1 cellular context compared by ENCODE assay signal in the genomic region with DNA sequence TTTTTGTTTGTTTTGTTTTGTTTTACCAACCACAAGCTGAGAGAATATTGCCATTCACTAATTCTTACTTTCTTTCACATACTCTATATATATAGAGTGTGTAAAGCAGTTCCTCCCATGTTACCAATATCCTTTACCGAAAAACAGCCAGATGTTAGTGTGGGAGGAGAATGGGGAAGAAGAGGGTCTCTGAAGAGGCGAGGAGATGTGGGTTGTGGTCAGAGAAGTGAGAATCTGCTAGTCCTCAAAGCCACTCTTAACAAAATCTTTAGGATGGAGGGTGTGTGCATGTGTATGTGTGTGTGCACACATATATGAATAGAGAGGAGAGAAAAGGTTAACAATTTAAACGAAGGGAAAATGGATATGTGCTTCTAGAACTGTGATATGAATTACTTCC.
TF ChIP-seq lines count a peak whose summit lies in the region.

No MANE protein-coding gene starts in this region.

TF ChIP-seq in H1, 55 proteins besides CTCF, POLR2A, EP300 and RAD21 (continued from another document):
- TF ChIP-seq, protein P1, sequence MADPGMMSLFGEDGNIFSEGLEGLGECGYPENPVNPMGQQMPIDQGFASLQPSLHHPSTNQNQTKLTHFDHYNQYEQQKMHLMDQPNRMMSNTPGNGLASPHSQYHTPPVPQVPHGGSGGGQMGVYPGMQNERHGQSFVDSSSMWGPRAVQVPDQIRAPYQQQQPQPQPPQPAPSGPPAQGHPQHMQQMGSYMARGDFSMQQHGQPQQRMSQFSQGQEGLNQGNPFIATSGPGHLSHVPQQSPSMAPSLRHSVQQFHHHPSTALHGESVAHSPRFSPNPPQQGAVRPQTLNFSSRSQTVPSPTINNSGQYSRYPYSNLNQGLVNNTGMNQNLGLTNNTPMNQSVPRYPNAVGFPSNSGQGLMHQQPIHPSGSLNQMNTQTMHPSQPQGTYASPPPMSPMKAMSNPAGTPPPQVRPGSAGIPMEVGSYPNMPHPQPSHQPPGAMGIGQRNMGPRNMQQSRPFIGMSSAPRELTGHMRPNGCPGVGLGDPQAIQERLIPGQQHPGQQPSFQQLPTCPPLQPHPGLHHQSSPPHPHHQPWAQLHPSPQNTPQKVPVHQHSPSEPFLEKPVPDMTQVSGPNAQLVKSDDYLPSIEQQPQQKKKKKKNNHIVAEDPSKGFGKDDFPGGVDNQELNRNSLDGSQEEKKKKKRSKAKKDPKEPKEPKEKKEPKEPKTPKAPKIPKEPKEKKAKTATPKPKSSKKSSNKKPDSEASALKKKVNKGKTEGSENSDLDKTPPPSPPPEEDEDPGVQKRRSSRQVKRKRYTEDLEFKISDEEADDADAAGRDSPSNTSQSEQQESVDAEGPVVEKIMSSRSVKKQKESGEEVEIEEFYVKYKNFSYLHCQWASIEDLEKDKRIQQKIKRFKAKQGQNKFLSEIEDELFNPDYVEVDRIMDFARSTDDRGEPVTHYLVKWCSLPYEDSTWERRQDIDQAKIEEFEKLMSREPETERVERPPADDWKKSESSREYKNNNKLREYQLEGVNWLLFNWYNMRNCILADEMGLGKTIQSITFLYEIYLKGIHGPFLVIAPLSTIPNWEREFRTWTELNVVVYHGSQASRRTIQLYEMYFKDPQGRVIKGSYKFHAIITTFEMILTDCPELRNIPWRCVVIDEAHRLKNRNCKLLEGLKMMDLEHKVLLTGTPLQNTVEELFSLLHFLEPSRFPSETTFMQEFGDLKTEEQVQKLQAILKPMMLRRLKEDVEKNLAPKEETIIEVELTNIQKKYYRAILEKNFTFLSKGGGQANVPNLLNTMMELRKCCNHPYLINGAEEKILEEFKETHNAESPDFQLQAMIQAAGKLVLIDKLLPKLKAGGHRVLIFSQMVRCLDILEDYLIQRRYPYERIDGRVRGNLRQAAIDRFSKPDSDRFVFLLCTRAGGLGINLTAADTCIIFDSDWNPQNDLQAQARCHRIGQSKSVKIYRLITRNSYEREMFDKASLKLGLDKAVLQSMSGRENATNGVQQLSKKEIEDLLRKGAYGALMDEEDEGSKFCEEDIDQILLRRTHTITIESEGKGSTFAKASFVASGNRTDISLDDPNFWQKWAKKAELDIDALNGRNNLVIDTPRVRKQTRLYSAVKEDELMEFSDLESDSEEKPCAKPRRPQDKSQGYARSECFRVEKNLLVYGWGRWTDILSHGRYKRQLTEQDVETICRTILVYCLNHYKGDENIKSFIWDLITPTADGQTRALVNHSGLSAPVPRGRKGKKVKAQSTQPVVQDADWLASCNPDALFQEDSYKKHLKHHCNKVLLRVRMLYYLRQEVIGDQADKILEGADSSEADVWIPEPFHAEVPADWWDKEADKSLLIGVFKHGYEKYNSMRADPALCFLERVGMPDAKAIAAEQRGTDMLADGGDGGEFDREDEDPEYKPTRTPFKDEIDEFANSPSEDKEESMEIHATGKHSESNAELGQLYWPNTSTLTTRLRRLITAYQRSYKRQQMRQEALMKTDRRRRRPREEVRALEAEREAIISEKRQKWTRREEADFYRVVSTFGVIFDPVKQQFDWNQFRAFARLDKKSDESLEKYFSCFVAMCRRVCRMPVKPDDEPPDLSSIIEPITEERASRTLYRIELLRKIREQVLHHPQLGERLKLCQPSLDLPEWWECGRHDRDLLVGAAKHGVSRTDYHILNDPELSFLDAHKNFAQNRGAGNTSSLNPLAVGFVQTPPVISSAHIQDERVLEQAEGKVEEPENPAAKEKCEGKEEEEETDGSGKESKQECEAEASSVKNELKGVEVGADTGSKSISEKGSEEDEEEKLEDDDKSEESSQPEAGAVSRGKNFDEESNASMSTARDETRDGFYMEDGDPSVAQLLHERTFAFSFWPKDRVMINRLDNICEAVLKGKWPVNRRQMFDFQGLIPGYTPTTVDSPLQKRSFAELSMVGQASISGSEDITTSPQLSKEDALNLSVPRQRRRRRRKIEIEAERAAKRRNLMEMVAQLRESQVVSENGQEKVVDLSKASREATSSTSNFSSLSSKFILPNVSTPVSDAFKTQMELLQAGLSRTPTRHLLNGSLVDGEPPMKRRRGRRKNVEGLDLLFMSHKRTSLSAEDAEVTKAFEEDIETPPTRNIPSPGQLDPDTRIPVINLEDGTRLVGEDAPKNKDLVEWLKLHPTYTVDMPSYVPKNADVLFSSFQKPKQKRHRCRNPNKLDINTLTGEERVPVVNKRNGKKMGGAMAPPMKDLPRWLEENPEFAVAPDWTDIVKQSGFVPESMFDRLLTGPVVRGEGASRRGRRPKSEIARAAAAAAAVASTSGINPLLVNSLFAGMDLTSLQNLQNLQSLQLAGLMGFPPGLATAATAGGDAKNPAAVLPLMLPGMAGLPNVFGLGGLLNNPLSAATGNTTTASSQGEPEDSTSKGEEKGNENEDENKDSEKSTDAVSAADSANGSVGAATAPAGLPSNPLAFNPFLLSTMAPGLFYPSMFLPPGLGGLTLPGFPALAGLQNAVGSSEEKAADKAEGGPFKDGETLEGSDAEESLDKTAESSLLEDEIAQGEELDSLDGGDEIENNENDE (IDR thresholded peaks at IDR 0.05; ENCODE audit: insufficient replicate concordance, low read length), result no peak
- TF ChIP-seq BRCA1 (IDR thresholded peaks at IDR 0.05; ENCODE audit: low read depth, low read length) (no peak), EGR1 (IDR thresholded peaks at IDR 0.05; ENCODE audit: borderline replicate concordance, low read depth, low read length) (no peak), ZNF274 (IDR thresholded peaks at IDR 0.05; ENCODE audit: borderline replicate concordance, extremely low read depth, low read length) (no peak), FOSL1 (IDR thresholded peaks at IDR 0.05; ENCODE audit: insufficient read depth, low read depth, low read length) (no peak)
- TF ChIP-seq, protein P2, sequence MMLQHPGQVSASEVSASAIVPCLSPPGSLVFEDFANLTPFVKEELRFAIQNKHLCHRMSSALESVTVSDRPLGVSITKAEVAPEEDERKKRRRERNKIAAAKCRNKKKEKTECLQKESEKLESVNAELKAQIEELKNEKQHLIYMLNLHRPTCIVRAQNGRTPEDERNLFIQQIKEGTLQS (IDR thresholded peaks at IDR 0.05; ENCODE audit: insufficient read depth, low read depth, low read length), result no peak
